In the genomic region with DNA sequence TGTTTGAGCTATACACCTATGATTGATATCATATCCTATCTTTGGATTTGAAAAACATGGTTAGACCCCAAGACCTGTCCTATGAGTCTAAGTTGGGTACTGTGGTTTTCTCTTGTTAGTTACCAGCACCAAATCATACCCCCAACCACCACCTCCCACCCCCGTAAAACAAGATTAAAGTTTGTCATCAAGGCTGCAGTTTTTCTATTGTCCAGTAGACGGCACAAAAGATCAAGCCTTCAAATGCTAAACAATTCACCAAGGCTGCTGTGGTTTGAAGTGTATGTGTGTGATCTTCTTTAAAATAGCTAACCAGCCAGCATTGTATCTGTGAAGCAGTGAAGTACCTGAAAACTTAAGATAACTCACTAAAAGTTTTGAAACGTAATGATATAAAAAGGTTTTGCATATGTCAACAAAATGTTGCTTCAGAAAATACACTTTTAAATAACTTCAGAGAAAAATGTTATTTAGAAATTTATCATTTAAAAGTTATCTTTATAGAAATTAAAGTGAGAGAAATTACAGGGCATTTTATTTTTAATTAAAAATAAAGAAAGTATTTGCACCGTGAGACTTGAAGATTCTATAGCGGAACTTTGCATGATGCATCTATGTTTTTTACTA, we compare ENCODE assay signal across 8 cellular contexts. TPM values are rescaled to one million over a fixed set of nuclear protein-coding genes. Genes with fewer than 3 reads are reported as not detected.
A peak's percentile ranks its signal among the peaks of the same experiment; 100 is the strongest.
DNase-seq lines count a peak whose midpoint lies in the region; ATAC-seq, FAIRE-seq and TF ChIP-seq lines count a peak whose summit lies in the region.

No MANE protein-coding gene starts in this region.

- H3K9me3 ChIP-seq in spleen: no peaks in the 10 kb centered on the region

- peaks cover 5 to 9% of the 10 kb centered on the region in 2 donors for H3K4me1 Mint-ChIP-seq in effector memory CD8-positive, alpha-beta T cell (ENCODE audit: low read depth in 2 of 2)

- H3K36me3 Mint-ChIP-seq in effector memory CD8-positive, alpha-beta T cell (ENCODE audit: insufficient read depth): no peaks in the 10 kb centered on the region

- H3K27ac Mint-ChIP-seq in effector memory CD8-positive, alpha-beta T cell: no peak overlapping the region

- peaks cover 0 to 98% (median 48%) of the 10 kb centered on the region in 7 donors for H3K27me3 ChIP-seq in spleen (replicated peaks in 1 of 7)

- WGBS in spleen, 5 donors: 28 to 32% (median 31%) methylated on average over 5 of the region's 5 CpGs

- TF ChIP-seq POLR2A in spleen (IDR thresholded peaks at IDR 0.05): no peak

- no peaks in the 10 kb centered on the region for H3K36me3 ChIP-seq in spleen

- H3K4me3 Mint-ChIP-seq in effector memory CD8-positive, alpha-beta T cell: no peak overlapping the region

- H3K27me3 Mint-ChIP-seq in effector memory CD8-positive, alpha-beta T cell: peaks cover 53 to 58% of the 10 kb centered on the region in 2 donors

- peak; percentile 52 for FAIRE-seq in A204.1 (lab: Jason Lieb, UNC)

- TF ChIP-seq CTCF in GM12875 (IDR thresholded peaks at IDR 0.05; ENCODE audit: borderline replicate concordance, insufficient read depth, low read depth, low read length) (peak; percentile 79), spleen (IDR thresholded peaks at IDR 0.05 in 8 of 11, conservative IDR thresholded peaks at IDR 0.05 in 3 of 11) (peak in 10 of 11 experiments; percentile 37 to 75 (median 57))

- peaks cover 0 to 45% (median 15%) of the 10 kb centered on the region in 6 donors for H3K4me1 ChIP-seq in spleen

- H3K27ac ChIP-seq in spleen: no peak overlapping the region

- peak; percentile 13 for DNase-seq in NCI-H1092 (lab: John Stamatoyannopoulos, UW)
- peak; percentile 68 for DNase-seq in SW480 (ENCODE audit: low spot score)
- DNase-seq in globus pallidus (ENCODE audit: low spot score): peak; percentile 61
- no peak for DNase-seq in spleen
- no peak for DNase-seq in effector memory CD8-positive, alpha-beta T cell

- no peaks in the 10 kb centered on the region for H3K9me3 Mint-ChIP-seq in effector memory CD8-positive, alpha-beta T cell

- intact Hi-C loops in spleen (cut with DNase I; ENCODE audit: low total_unique reads): loop anchor here (10.0 kb wide), 1 partner anchor 1416 kb away; no protein-coding TSS in a partner anchor

- ATAC-seq in HG03135 (IDR thresholded peaks at IDR 0.05; ENCODE audit: unreplicated experiment): no peak
- ATAC-seq in effector memory CD8-positive, alpha-beta T cell (replicated peaks): no peak

- H3K4me3 ChIP-seq in GM12875 (ENCODE audit: low read depth, low read length) (no peak overlapping the region), spleen (no peak overlapping the region)

RNA-seq across cellular contexts. Expression of a gene that starts 5.8 kb away (rescaled TPM):
- 10 to 100 TPM; 23.6 to 81.4 (median 44.1) TPM for total RNA-seq in spleen
- polyA plus RNA-seq in spleen: 10 to 100 TPM; 13.1 to 19.4 (median 14.1) TPM

Comparison
In these comparisons a context has a peak if more than half of its experiments do, and no peak if none do; other contexts are left out.
1. DNase-seq: peak in NCI-H1092 (single experiment), SW480 (single experiment) and globus pallidus (single experiment); none in spleen (single experiment) and effector memory CD8-positive, alpha-beta T cell (0 of 3).